In the genomic region with DNA sequence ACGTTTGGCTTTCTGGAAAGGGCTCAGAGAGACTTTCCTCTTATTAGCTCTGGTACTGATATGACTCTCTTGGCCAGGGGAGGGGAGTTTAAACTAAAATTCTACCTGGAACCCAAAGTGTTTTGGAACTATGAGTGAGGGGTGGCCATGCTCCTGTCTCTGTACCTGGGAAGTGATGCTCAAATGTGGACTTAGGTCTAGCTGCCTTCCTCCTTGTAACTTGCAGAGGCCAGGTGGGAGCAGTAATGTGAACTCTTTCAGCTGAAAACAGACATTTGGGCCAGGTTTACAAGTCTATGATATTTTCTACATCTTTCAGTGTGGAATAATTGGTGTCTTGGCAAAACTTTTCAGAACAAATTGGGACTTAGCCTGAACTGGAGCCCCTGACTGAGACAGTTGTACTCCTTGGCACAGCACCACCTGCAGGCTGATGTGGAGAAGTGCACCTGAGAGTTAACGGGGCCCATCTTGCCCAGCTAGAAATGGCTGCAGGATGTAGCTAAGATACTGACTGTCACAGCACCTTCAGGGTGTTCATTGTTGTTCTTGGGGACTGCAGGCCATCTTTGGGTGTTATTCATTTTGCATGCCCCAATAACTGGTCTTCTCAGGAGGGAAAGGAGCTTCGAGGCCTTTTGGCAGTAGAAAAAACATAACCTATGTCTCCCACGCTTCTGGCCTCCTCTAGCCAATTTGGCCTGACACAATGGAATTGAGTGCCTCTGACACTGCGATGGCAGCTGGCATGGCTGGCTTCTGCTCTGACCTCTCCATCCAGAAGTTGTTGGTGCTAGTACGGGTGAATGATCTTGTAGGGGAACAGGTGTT, we compare ENCODE assay signal across 8 cellular contexts. TPM values are rescaled to one million over a fixed set of nuclear protein-coding genes. Genes with fewer than 3 reads are reported as not detected.
A peak's percentile ranks its signal among the peaks of the same experiment; 100 is the strongest.
DNase-seq lines count a peak whose midpoint lies in the region; ATAC-seq and TF ChIP-seq lines count a peak whose summit lies in the region.

No MANE protein-coding gene starts in this region.

- no peak overlapping the region for H3K4me3 ChIP-seq in gastroesophageal sphincter
- no peak overlapping the region for H3K4me3 ChIP-seq in upper lobe of left lung

- no peaks in the 10 kb centered on the region for H3K9me3 Mint-ChIP-seq in activated T-helper 2 cell treated with anti-CD3 and anti-CD28 coated beads, Interferon-gamma antibody, Interleukin-2, Interleukin-4, amounts not matched to agents 10 μg/mL and 5 μg/mL and 100 μg/mL, durations not matched to agents 14 hours and 24 hours and 36 hours

- no peaks in the 10 kb centered on the region for H3K27me3 ChIP-seq in gastroesophageal sphincter
- no peaks in the 10 kb centered on the region for H3K27me3 ChIP-seq in upper lobe of left lung

- 0 to 61% methylated on average over 1 to 4 of the region's 6 CpGs for WGBS in gastroesophageal sphincter (ENCODE audit: low coverage in 1 of 2), 2 donors
- WGBS in upper lobe of left lung, 2 donors: 63 to 64% methylated on average over 4 to 6 of the region's 6 CpGs

- H3K36me3 Mint-ChIP-seq in activated T-helper 2 cell treated with anti-CD3 and anti-CD28 coated beads, Interferon-gamma antibody, Interleukin-2, Interleukin-4, amounts not matched to agents 10 μg/mL and 5 μg/mL and 100 μg/mL, durations not matched to agents 14 hours and 24 hours and 36 hours (ENCODE audit: low read depth): peaks cover 67% of the 10 kb centered on the region

- TF ChIP-seq POLR2A in gastroesophageal sphincter (IDR thresholded peaks at IDR 0.05) (no peak), upper lobe of left lung (IDR thresholded peaks at IDR 0.05) (no peak)

- peak; percentile 78 for ATAC-seq in GM21576 (IDR thresholded peaks at IDR 0.05; ENCODE audit: unreplicated experiment)
- ATAC-seq in gastroesophageal sphincter: peak; percentile 75
- peak; percentile 76 to 94 for ATAC-seq in upper lobe of left lung (ENCODE audit: low FRiP score in 2 of 2)

- H3K27ac Mint-ChIP-seq in activated T-helper 2 cell treated with anti-CD3 and anti-CD28 coated beads, Interferon-gamma antibody, Interleukin-2, Interleukin-4, amounts not matched to agents 10 μg/mL and 5 μg/mL and 100 μg/mL, durations not matched to agents 14 hours and 24 hours and 36 hours: peak overlapping the region; percentile 47

- no peak overlapping the region for H3K4me3 Mint-ChIP-seq in activated T-helper 2 cell treated with anti-CD3 and anti-CD28 coated beads, Interferon-gamma antibody, Interleukin-2, Interleukin-4, amounts not matched to agents 10 μg/mL and 5 μg/mL and 100 μg/mL, durations not matched to agents 14 hours and 24 hours and 36 hours (ENCODE audit: low read depth)

- H3K4me1 ChIP-seq in gastroesophageal sphincter (no peaks in the 10 kb centered on the region), upper lobe of left lung (peaks cover 0 to 7% (median 0%) of the 10 kb centered on the region in 4 donors)

- H3K27me3 Mint-ChIP-seq in activated T-helper 2 cell treated with anti-CD3 and anti-CD28 coated beads, Interferon-gamma antibody, Interleukin-2, Interleukin-4, amounts not matched to agents 10 μg/mL and 5 μg/mL and 100 μg/mL, durations not matched to agents 14 hours and 24 hours and 36 hours (ENCODE audit: low read depth): no peaks in the 10 kb centered on the region

- peaks cover 28% of the 10 kb centered on the region for H3K4me1 Mint-ChIP-seq in activated T-helper 2 cell treated with anti-CD3 and anti-CD28 coated beads, Interferon-gamma antibody, Interleukin-2, Interleukin-4, amounts not matched to agents 10 μg/mL and 5 μg/mL and 100 μg/mL, durations not matched to agents 14 hours and 24 hours and 36 hours (ENCODE audit: low read depth)

- TF ChIP-seq EP300 in Ishikawa (IDR thresholded peaks at IDR 0.05; ENCODE audit: borderline replicate concordance) (no peak), gastroesophageal sphincter (IDR thresholded peaks at IDR 0.05) (no peak), upper lobe of left lung (IDR thresholded peaks at IDR 0.05) (no peak)

- intact Hi-C loops in activated T-helper 2 cell treated with anti-CD3 and anti-CD28 coated beads, Interferon-gamma antibody, Interleukin-2, Interleukin-4, amounts not matched to agents 10 μg/mL and 5 μg/mL and 100 μg/mL, durations not matched to agents 14 hours and 24 hours and 36 hours (cut with micrococcal nuclease): loop anchor here (1.0 kb wide), 1 partner anchor 58 kb away; no protein-coding TSS in a partner anchor

- H3K27ac ChIP-seq in gastroesophageal sphincter (no peak overlapping the region), upper lobe of left lung (peak overlapping the region in 1 of 4 donors; percentile 9)

- H3K36me3 ChIP-seq in gastroesophageal sphincter: peaks cover 0 to 4% of the 10 kb centered on the region in 2 donors
- H3K36me3 ChIP-seq in upper lobe of left lung: peaks cover 0 to 5% (median 0%) of the 10 kb centered on the region in 4 donors

- TF ChIP-seq CTCF in gastroesophageal sphincter (IDR thresholded peaks at IDR 0.05) (peak; percentile 85 to 93 (median 90)), upper lobe of left lung (IDR thresholded peaks at IDR 0.05) (peak; percentile 77 to 92 (median 85))

- H3K9me3 ChIP-seq in gastroesophageal sphincter (no peaks in the 10 kb centered on the region), upper lobe of left lung (no peaks in the 10 kb centered on the region)

- peak; percentile 77 for TF ChIP-seq RAD21 in Ishikawa (IDR thresholded peaks at IDR 0.05; ENCODE audit: low read depth)

- DNase-seq in EL: peak; percentile 71
- peak; percentile 17 for DNase-seq in SIG-M5 (lab: John Stamatoyannopoulos, UW)
- DNase-seq in activated T-helper 2 cell treated with anti-CD3 and anti-CD28 coated beads, Interferon-gamma antibody, Interleukin-2, Interleukin-4, amounts not matched to agents 10 μg/mL and 5 μg/mL and 100 μg/mL, durations not matched to agents 14 hours and 24 hours and 36 hours (ENCODE audit: low spot score): peak; percentile 66
- DNase-seq in pons (ENCODE audit: low spot score): peak; percentile 74
- peak in 1 of 2 donors; percentile 60 for DNase-seq in upper lobe of left lung

TF ChIP-seq in Ishikawa, 13 proteins besides CTCF, POLR2A, EP300 and RAD21:
- TF ChIP-seq, protein P1, sequence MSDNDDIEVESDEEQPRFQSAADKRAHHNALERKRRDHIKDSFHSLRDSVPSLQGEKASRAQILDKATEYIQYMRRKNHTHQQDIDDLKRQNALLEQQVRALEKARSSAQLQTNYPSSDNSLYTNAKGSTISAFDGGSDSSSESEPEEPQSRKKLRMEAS (IDR thresholded peaks at IDR 0.05): no peak
- no peak for TF ChIP-seq TAF1 (IDR thresholded peaks at IDR 0.05; ENCODE audit: low read depth)
- TF ChIP-seq YY1 (IDR thresholded peaks at IDR 0.05; ENCODE audit: low read depth): peak; percentile 56; the same call in 1 of the 2 replicates

RNA-seq across cellular contexts. Expression of a gene that starts 37.1 kb away (rescaled TPM):
- 24.4 and 26.1 TPM in 2 replicates for total RNA-seq in activated T-helper 2 cell treated with anti-CD3 and anti-CD28 coated beads, Interferon-gamma antibody, Interleukin-2, Interleukin-4, amounts not matched to agents 10 μg/mL and 5 μg/mL and 100 μg/mL, durations not matched to agents 14 hours and 24 hours and 36 hours
- 10 to 100 TPM in 3 of 4 donors, 1 to 10 TPM in 1; 7.9 to 27.0 (median 19.8) TPM for total RNA-seq in gastroesophageal sphincter
- 10 to 100 TPM in 5 of 6 donors, 1 to 10 TPM in 1; 4.2 to 25.5 (median 21.3) TPM for total RNA-seq in upper lobe of left lung
